8 cellular contexts compared by ENCODE assay signal in genomic region chr12:121712462-121713256, GRCh38. TPM values are rescaled to one million over a fixed set of nuclear protein-coding genes. Genes with fewer than 3 reads are reported as not detected.
DNase-seq lines count a peak whose midpoint lies in the region; ATAC-seq, FAIRE-seq and TF ChIP-seq lines count a peak whose summit lies in the region.

TSS of gene TMEM120B (plus strand) at chr12:121712752. CDS start at chr12:121712896, 144 bp downstream.

- H3K4me3 Mint-ChIP-seq in Calu3 (ENCODE audit: low read depth, unreplicated experiment) = peak within 1 kb of the TSS; percentile 90

- H3K27ac ChIP-seq in neural cell (ENCODE audit: low read length) (peak within 1 kb of the TSS; percentile 46), stomach smooth muscle (ENCODE audit: low read length) (peak within 1 kb of the TSS; percentile 78)

- TF ChIP-seq CTCF in Calu3 (IDR thresholded peaks at IDR 0.05; ENCODE audit: unreplicated experiment) (no peak), neural cell (IDR thresholded peaks at IDR 0.05; ENCODE audit: poor library complexity, severe bottlenecking) (peak; percentile 61)

- H2AFZ ChIP-seq in neural cell (ENCODE audit: low read depth, low read length) = peak within 1 kb of the TSS; percentile 73

- no peak for FAIRE-seq in RCC 7860 (lab: Jason Lieb, UNC)

- no peaks in the 10 kb centered on the region for H3K9me2 ChIP-seq in neural cell (ENCODE audit: insufficient read depth, low read length)

- TF ChIP-seq EP300 in neural cell (conservative IDR thresholded peaks at IDR 0.05; ENCODE audit: poor library complexity, severe bottlenecking) = peak; percentile 27

- DNase-seq in Calu3 (peak; percentile 90), RCC 7860 (ENCODE audit: low spot score) (peak; percentile 35), fibroblast of the conjunctiva (ENCODE audit: low read depth) (peak; percentile 31)
- peak; percentile 74 for DNase-seq in activated T-helper 9 cell treated with anti-CD3 and anti-CD28 coated beads, Interleukin-2, amount 50 U/mL, for 16 hours (ENCODE audit: low read depth)

- H3K4me1 ChIP-seq in stomach smooth muscle (ENCODE audit: control insufficient read depth, insufficient read depth, low read length) = peaks cover 26% of the 10 kb centered on the region

- no TSS peak for BruUV-seq in Calu3 (replicated peaks; lab: Mats Ljungman, UMichigan)

- peak within 1 kb of the TSS; percentile 82 for H3K4me2 ChIP-seq in neural cell (ENCODE audit: low read length)

- H3K9me3 ChIP-seq in neural cell (ENCODE audit: low read length) = no peaks in the 10 kb centered on the region
- H3K9me3 ChIP-seq in stomach smooth muscle (ENCODE audit: control insufficient read depth in 2 of 2, low read length in 2 of 2) = no peaks in the 10 kb centered on the region

- intact Hi-C loops in Calu3 (cut with micrococcal nuclease; ENCODE audit: unreplicated experiment) = no loop called here

- H3K4me3 ChIP-seq in neural cell (ENCODE audit: low read length) (peak within 1 kb of the TSS; percentile 97), stomach smooth muscle (ENCODE audit: low read length in 2 of 2) (peak within 1 kb of the TSS; percentile 94 to 96)

- H3K27me3 ChIP-seq in neural cell (ENCODE audit: insufficient read depth, low read depth, low read length) (no peaks in the 10 kb centered on the region), stomach smooth muscle (ENCODE audit: control insufficient read depth in 1 of 2, insufficient read depth in 2 of 2, low read length in 2 of 2) (no peaks in the 10 kb centered on the region)

- H3K36me3 Mint-ChIP-seq in Calu3 (ENCODE audit: insufficient read depth, unreplicated experiment) = peaks cover 28% of the 10 kb centered on the region

- peaks cover 2% of the 10 kb centered on the region for H3K9me3 Mint-ChIP-seq in Calu3 (ENCODE audit: low read depth, unreplicated experiment)

- TF ChIP-seq RAD21 in neural cell (conservative IDR thresholded peaks at IDR 0.05) = peak; percentile 23

- CTCF ChIA-PET in Calu3 (lab: Charles Lee) = interaction anchor here (0.6 to 1.3 kb wide), 13 partner anchors 14 to 688 kb away, joined by 3 to 7 read pairs (median 4); no protein-coding TSS in a partner anchor

- H4K20me1 ChIP-seq in neural cell (ENCODE audit: insufficient read depth) = no peaks in the 10 kb centered on the region

- ATAC-seq in GM19438 (IDR thresholded peaks at IDR 0.05; ENCODE audit: low read depth, unreplicated experiment) (peak; percentile 52), HG03565 (IDR thresholded peaks at IDR 0.05; ENCODE audit: unreplicated experiment) (peak; percentile 69)

- H3K4me1 Mint-ChIP-seq in Calu3 (ENCODE audit: low read depth, unreplicated experiment) = peaks cover 17% of the 10 kb centered on the region

- no peaks in the 10 kb centered on the region for H3F3A ChIP-seq in neural cell (ENCODE audit: insufficient read depth, low read length, poor library complexity, severe bottlenecking)

- no peaks in the 10 kb centered on the region for H3K27me3 Mint-ChIP-seq in Calu3 (ENCODE audit: unreplicated experiment)

- H3K36me3 ChIP-seq in neural cell (ENCODE audit: insufficient read depth, low read length) (no peaks in the 10 kb centered on the region), stomach smooth muscle (ENCODE audit: control insufficient read depth in 2 of 2, insufficient read depth in 2 of 2, low read length in 2 of 2) (peaks cover 0 to 2% of the 10 kb centered on the region in 2 donors)

- peak within 1 kb of the TSS; percentile 88 for H3K27ac Mint-ChIP-seq in Calu3 (ENCODE audit: unreplicated experiment)

- H3K79me2 ChIP-seq in neural cell (replicated peaks; ENCODE audit: insufficient read depth, low read length) = no peaks in the 10 kb centered on the region

- H3K9ac ChIP-seq in neural cell (ENCODE audit: low read length) = peak within 1 kb of the TSS; percentile 77
- H3K9ac ChIP-seq in stomach smooth muscle (ENCODE audit: low read length in 2 of 2) = peak within 1 kb of the TSS; percentile 87 to 89

TF ChIP-seq in neural cell, 6 proteins besides CTCF, POLR2A, EP300 and RAD21:
- TF ChIP-seq SMC3 (conservative IDR thresholded peaks at IDR 0.05; ENCODE audit: poor library complexity) (no peak), EZH2 (IDR thresholded peaks at IDR 0.05; ENCODE audit: borderline replicate concordance, insufficient read depth, low read length, poor library complexity, severe bottlenecking) (no peak), REST (IDR thresholded peaks at IDR 0.05; ENCODE audit: borderline replicate concordance) (no peak), MXI1 (conservative IDR thresholded peaks at IDR 0.05; ENCODE audit: poor library complexity, severe bottlenecking) (peak; percentile 96), TAF1 (IDR thresholded peaks at IDR 0.05; ENCODE audit: low read depth) (peak; percentile 53), POLR2AphosphoS5 (IDR thresholded peaks at IDR 0.05) (peak; percentile 52)

RNA-seq across cellular contexts. Expression of gene TMEM120B, which starts in this region (rescaled TPM):
- total RNA-seq in Calu3 (2022) = 23.2 and 25.3 TPM in 2 replicates
- polyA plus RNA-seq in neural cell = 9.5 and 9.8 TPM in 2 replicates
- polyA minus RNA-seq in neural cell = 8.5 TPM in 2 replicates

Comparison
In these comparisons a context has a peak if more than half of its experiments do, and no peak if none do; other contexts are left out.
1. Peak in every context shown above with its lines: DNase-seq, ATAC-seq, H3K4me3 ChIP-seq and H3K27ac ChIP-seq.
2. DNase-seq: peak in every context shown above with its lines; median percentile 90 in Calu3; 74 in activated T-helper 9 cell treated with anti-CD3 and anti-CD28 coated beads, Interleukin-2, amount 50 U/mL, for 16 hours; 35 in RCC 7860; 31 in fibroblast of the conjunctiva.